Comparison of ENCODE assay signal across 8 cellular contexts in the genomic region with DNA sequence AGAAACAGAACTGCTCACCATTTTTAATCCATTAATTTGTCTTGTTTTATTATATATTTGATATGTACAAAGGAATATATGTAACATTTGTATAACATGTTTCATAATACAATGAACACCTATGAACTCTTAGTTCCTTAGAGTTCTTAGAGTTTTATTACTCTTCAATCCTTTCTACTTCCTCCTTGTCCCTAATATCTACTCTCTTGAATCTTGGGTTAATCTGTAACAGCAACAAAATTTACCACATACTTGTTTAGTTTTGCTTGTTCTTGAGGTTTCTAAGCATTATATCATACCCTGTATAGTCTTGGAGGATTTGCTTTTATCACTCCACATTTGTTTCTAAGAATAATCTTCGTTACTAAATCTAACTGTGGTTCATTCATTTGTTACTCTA.
DNase-seq lines count a peak whose midpoint lies in the region; ATAC-seq and TF ChIP-seq lines count a peak whose summit lies in the region.

No MANE protein-coding gene starts in this region.

- peak overlapping the region; percentile 44 for H3K27ac Mint-ChIP-seq in Caco-2 (ENCODE audit: unreplicated experiment)

- ATAC-seq in GM21423 (IDR thresholded peaks at IDR 0.05; ENCODE audit: unreplicated experiment) = peak; percentile 81
- peak; percentile 61 for ATAC-seq in lung (ENCODE audit: insufficient read depth, low FRiP score)

- no peaks in the 10 kb centered on the region for H3K9me3 Mint-ChIP-seq in Caco-2 (ENCODE audit: unreplicated experiment)

- 59 to 88% methylated on average over 1 of the region's 1 CpG for WGBS in lung, 2 donors

- H3K27me3 Mint-ChIP-seq in Caco-2 (ENCODE audit: insufficient read depth, unreplicated experiment) = no peaks in the 10 kb centered on the region

- H3K36me3 Mint-ChIP-seq in Caco-2 (ENCODE audit: insufficient read depth, unreplicated experiment) = peaks cover 8% of the 10 kb centered on the region

- no peak overlapping the region for H3K4me3 ChIP-seq in Caco-2 (ENCODE audit: low read depth, low read length)
- H3K4me3 ChIP-seq in SK-N-MC = no peak overlapping the region
- H3K4me3 ChIP-seq in lung = no peak overlapping the region

- H3K9me3 ChIP-seq in Caco-2 (0 out of 2 replicates have a peak, but pooled peaks cover 3% of the 10 kb centered on the region), SK-N-MC (ENCODE audit: low read depth, low read length) (no peaks in the 10 kb centered on the region), lung (ENCODE audit: control insufficient read depth in 2 of 2, insufficient read depth in 1 of 2, low read length in 1 of 2) (no peaks in the 10 kb centered on the region)

- peaks cover 27% of the 10 kb centered on the region for H3K4me1 Mint-ChIP-seq in Caco-2 (ENCODE audit: low read depth, unreplicated experiment)

- BruUV-seq in Caco-2 (replicated peaks; lab: Mats Ljungman, UMichigan) = no TSS peak

- H3K4me3 Mint-ChIP-seq in Caco-2 (ENCODE audit: unreplicated experiment) = no peak overlapping the region

- H3K4me1 ChIP-seq in Caco-2 = peaks cover 26% of the 10 kb centered on the region
- peaks cover 0 to 2% of the 10 kb centered on the region in 2 donors for H3K4me1 ChIP-seq in lung (ENCODE audit: control insufficient read depth in 2 of 2, insufficient read depth in 2 of 2, low read length in 2 of 2)

- no peaks in the 10 kb centered on the region for H3K27me3 ChIP-seq in Caco-2 (replicated peaks; ENCODE audit: control insufficient read depth, insufficient read depth, low read length)
- H3K27me3 ChIP-seq in lung (ENCODE audit: control insufficient read depth, insufficient read depth) = no peaks in the 10 kb centered on the region

- CTCF ChIA-PET in Caco-2 (lab: Charles Lee) = no interaction called here

- H3K36me3 ChIP-seq in Caco-2 (ENCODE audit: control insufficient read depth, insufficient read depth, low read length) (no peaks in the 10 kb centered on the region), SK-N-MC (ENCODE audit: insufficient read depth, low read length) (peaks cover 89% of the 10 kb centered on the region), lung (ENCODE audit: control insufficient read depth in 2 of 2, insufficient read depth in 2 of 2, low read length in 2 of 2) (peaks cover 0 to 5% of the 10 kb centered on the region in 2 donors)

- intact Hi-C loops in Caco-2 (cut with micrococcal nuclease; ENCODE audit: unreplicated experiment) = no loop called here

- H3K27ac ChIP-seq in SK-N-MC (peak overlapping the region; percentile 28; the same call in 1 of the 2 replicates), lung (ENCODE audit: low read depth in 1 of 2, low read length in 1 of 2) (no peak overlapping the region)

- no peak for TF ChIP-seq CTCF in Caco-2 (IDR thresholded peaks at IDR 0.05; ENCODE audit: insufficient read depth in 1 of 2, low read depth in 1 of 2, low read length in 1 of 2, severe bottlenecking in 1 of 2, unreplicated experiment in 1 of 2)
- TF ChIP-seq CTCF in lung (IDR thresholded peaks at IDR 0.05; ENCODE audit: control extremely low read depth, extremely low read depth) = no peak

- no peak for DNase-seq in Caco-2
- DNase-seq in SK-N-MC (ENCODE audit: low read depth, low spot score) = no peak
- DNase-seq in lung (ENCODE audit: low spot score) = no peak
- DNase-seq in COR-L47 (lab: John Stamatoyannopoulos, UW) = no peak
- DNase-seq in activated CD4-positive, alpha-beta T cell treated with anti-CD3 and anti-CD28 coated beads, Interleukin-2, amount 50 U/mL, for 1 hour = no peak
- no peak for DNase-seq in NCI-H2029 treated with DMSO at 0.1 percent for 48 hours (lab: John Stamatoyannopoulos, UW)
- DNase-seq in Ammon's horn (ENCODE audit: low spot score) = no peak

- POLR2A ChIA-PET in Caco-2 (lab: Charles Lee) = no interaction called here

- no peak overlapping the region for H3K9ac ChIP-seq in SK-N-MC (ENCODE audit: insufficient read length)
